In genomic region chr13:77697208-77698103, GRCh38 we compare ENCODE assay signal across 7 cellular contexts. TPM values are rescaled to one million over a fixed set of nuclear protein-coding genes. Genes with fewer than 3 reads are reported as not detected.
DNase-seq lines count a peak whose midpoint lies in the region; ATAC-seq, FAIRE-seq and TF ChIP-seq lines count a peak whose summit lies in the region.

Gene SLAIN1 (plus strand): TSS chr13:77697687. CDS start chr13:77697914, 227 bp downstream.

- ATAC-seq in GM18520 (IDR thresholded peaks at IDR 0.05; ENCODE audit: unreplicated experiment) (peak; percentile 51), HG03060 (IDR thresholded peaks at IDR 0.05; ENCODE audit: low read depth, unreplicated experiment) (peak; percentile 34)

- DNase-seq in NCI-H2171 (lab: John Stamatoyannopoulos, UW) (peak; percentile 86), WERI-Rb-1 (peak; percentile 72), bronchial epithelial cell (ENCODE audit: low read depth) (no peak), kidney epithelial cell (ENCODE audit: low read depth) (peak; percentile 28)
- DNase-seq in stimulated activated CD4-positive, alpha-beta T cell treated with anti-CD3 and anti-CD28 coated beads, Interleukin-15, amount 100 ng/mL, for 48 hours (ENCODE audit: low read depth in 2 of 2): peak; percentile 59 to 72

- no peaks in the 10 kb centered on the region for H3K27me3 ChIP-seq in WERI-Rb-1 (ENCODE audit: insufficient read depth, low read depth, severe bottlenecking)
- peaks cover 24% of the 10 kb centered on the region for H3K27me3 ChIP-seq in bronchial epithelial cell (ENCODE audit: control insufficient read depth, insufficient read depth, low read length)
- peaks cover 2% of the 10 kb centered on the region for H3K27me3 ChIP-seq in kidney epithelial cell (ENCODE audit: control insufficient read depth, insufficient read depth, low read length)

- no peak for FAIRE-seq in bronchial epithelial cell (lab: Jason Lieb, UNC)

- no peaks in the 10 kb centered on the region for H3K9me3 ChIP-seq in WERI-Rb-1 (ENCODE audit: severe bottlenecking)

- TF ChIP-seq CTCF in WERI-Rb-1 (IDR thresholded peaks at IDR 0.05; ENCODE audit: low read depth, low read length) (no peak), bronchial epithelial cell (IDR thresholded peaks at IDR 0.05; ENCODE audit: insufficient read depth, low read length, severe bottlenecking) (no peak), kidney epithelial cell (IDR thresholded peaks at IDR 0.05; ENCODE audit: insufficient read depth, low read length, poor library complexity, severe bottlenecking) (no peak)

- peak within 1 kb of the TSS; percentile 83 for H3K4me3 ChIP-seq in WERI-Rb-1 (ENCODE audit: low read depth, low read length)
- H3K4me3 ChIP-seq in bronchial epithelial cell (ENCODE audit: low read depth, low read length): peak within 1 kb of the TSS; percentile 34
- peak within 1 kb of the TSS; percentile 76 for H3K4me3 ChIP-seq in kidney epithelial cell (ENCODE audit: low read depth, low read length)

- H3K36me3 ChIP-seq in WERI-Rb-1 (peaks cover 4% of the 10 kb centered on the region; the same call in 1 of the 2 replicates), bronchial epithelial cell (ENCODE audit: control insufficient read depth, insufficient read depth, low read length) (no peaks in the 10 kb centered on the region), kidney epithelial cell (ENCODE audit: control insufficient read depth, insufficient read depth, low read length) (no peaks in the 10 kb centered on the region)

- H3K27ac ChIP-seq in WERI-Rb-1: peak within 1 kb of the TSS; percentile 82

RNA-seq across cellular contexts. Expression of gene SLAIN1, which starts in this region (rescaled TPM):
- total RNA-seq in bronchial epithelial cell: under 0.01 TPM in 1 of 2 replicates, not detected in the other
- 17.1 TPM in 2 replicates for total RNA-seq in kidney epithelial cell

Comparison
In these comparisons a context has a peak if more than half of its experiments do, and no peak if none do; other contexts are left out.
1. RNA of gene SLAIN1 (total RNA-seq): 17.1 TPM in kidney epithelial cell; under 0.01 TPM in bronchial epithelial cell; every median in the first group is over 10 times any median in the second.
2. Peak in every context shown above with its lines, with median percentiles within 50 percentile points of each other: H3K4me3 ChIP-seq.